ENCODE assay signal across 19 cellular contexts in genomic region chr1:181345146-181345545, GRCh38.
"Had no signal": no experiment of that assay in that cellular context is flagged by ENCODE, and none has a peak within 500 bp of the region (broad histone marks: within the 10 kb centered on the region; RNA-seq: fewer than 3 reads in every experiment).

No MANE protein-coding gene starts in this region.

- H3K9ac ChIP-seq: parathyroid adenoma had no signal

- H3K79me2 ChIP-seq: hepatocyte, parathyroid adenoma had no signal

- H3K9me3 ChIP-seq: prostate gland, right lobe of liver, tibial artery, upper lobe of right lung, vagina had no signal

- H3K27ac ChIP-seq: hepatocyte, parathyroid adenoma, prostate gland, right lobe of liver, tibial artery, upper lobe of right lung, vagina had no signal

- H3K27ac Mint-ChIP-seq: natural killer cell treated with Interleukin-12 subunit alpha and Interleukin-12 subunit beta and Interleukin-15 and Interleukin-18, amount 100 ng/mL, for 72 hours; stimulated activated effector memory CD8-positive, alpha-beta T cell treated with anti-CD3 and anti-CD28 coated beads, Interleukin-12 subunit alpha, Interleukin-12 subunit beta, amount 100 ng/mL, for 72 hours had no signal

- H3K4me1 ChIP-seq: parathyroid adenoma, prostate gland, right lobe of liver, tibial artery, upper lobe of right lung, vagina had no signal

- H3K27me3 ChIP-seq: right lobe of liver, tibial artery, vagina had no signal

- H3K4me3 ChIP-seq: hepatocyte, lung, prostate gland, right lobe of liver, tibial artery, upper lobe of right lung, vagina had no signal

- H3K9me3 Mint-ChIP-seq: natural killer cell treated with Interleukin-12 subunit alpha and Interleukin-12 subunit beta and Interleukin-15 and Interleukin-18, amount 100 ng/mL, for 72 hours; stimulated activated effector memory CD8-positive, alpha-beta T cell treated with anti-CD3 and anti-CD28 coated beads, Interleukin-12 subunit alpha, Interleukin-12 subunit beta, amount 100 ng/mL, for 72 hours had no signal

- H3K4me3 Mint-ChIP-seq: natural killer cell treated with Interleukin-12 subunit alpha and Interleukin-12 subunit beta and Interleukin-15 and Interleukin-18, amount 100 ng/mL, for 72 hours; stimulated activated effector memory CD8-positive, alpha-beta T cell treated with anti-CD3 and anti-CD28 coated beads, Interleukin-12 subunit alpha, Interleukin-12 subunit beta, amount 100 ng/mL, for 72 hours had no signal

- H3K36me3 ChIP-seq: prostate gland, right lobe of liver, tibial artery, upper lobe of right lung, vagina had no signal

- DNase-seq: effector CD4-positive, alpha-beta T cell; foreskin melanocyte; left colon; left ventricle myocardium superior; mesenchymal stem cell; midbrain; right lobe of liver; stimulated activated CD4-positive, alpha-beta T cell treated with anti-CD3 and anti-CD28 coated beads, Interleukin-4, amount 100 ng/mL, for 1 hour; stimulated activated CD8-positive, alpha-beta memory T cell treated with anti-CD3 and anti-CD28 coated beads, Interleukin-4, amount 100 ng/mL, for 48 hours; stimulated activated naive CD8-positive, alpha-beta T cell treated with anti-CD3 and anti-CD28 coated beads, Interleukin-15, Interleukin-2, amounts not matched to agents 100 U/mL and 50 U/mL, for 24 hours; upper lobe of right lung had no signal

- H3K4me2 ChIP-seq: hepatocyte had no signal

- H2AFZ ChIP-seq: hepatocyte, parathyroid adenoma had no signal

- H3K36me3 Mint-ChIP-seq: natural killer cell treated with Interleukin-12 subunit alpha and Interleukin-12 subunit beta and Interleukin-15 and Interleukin-18, amount 100 ng/mL, for 72 hours; stimulated activated effector memory CD8-positive, alpha-beta T cell treated with anti-CD3 and anti-CD28 coated beads, Interleukin-12 subunit alpha, Interleukin-12 subunit beta, amount 100 ng/mL, for 72 hours had no signal

- ATAC-seq: left colon; left ventricle myocardium superior; natural killer cell treated with Interleukin-12 subunit alpha and Interleukin-12 subunit beta and Interleukin-15 and Interleukin-18, amount 100 ng/mL, for 72 hours; right lobe of liver; stimulated activated effector memory CD8-positive, alpha-beta T cell treated with anti-CD3 and anti-CD28 coated beads, Interleukin-12 subunit alpha, Interleukin-12 subunit beta, amount 100 ng/mL, for 72 hours; stimulated activated naive CD8-positive, alpha-beta T cell treated with anti-CD3 and anti-CD28 coated beads, Interleukin-15, Interleukin-2, amounts not matched to agents 100 U/mL and 50 U/mL, for 24 hours; upper lobe of right lung had no signal

- H3K4me1 Mint-ChIP-seq: stimulated activated effector memory CD8-positive, alpha-beta T cell treated with anti-CD3 and anti-CD28 coated beads, Interleukin-12 subunit alpha, Interleukin-12 subunit beta, amount 100 ng/mL, for 72 hours had no signal
